ENCODE assay signal across 8 cellular contexts in genomic region chr18:26863122-26863879, GRCh38. TPM values are rescaled to one million over a fixed set of nuclear protein-coding genes. Genes with fewer than 3 reads are reported as not detected.
DNase-seq lines count a peak whose midpoint lies in the region; ATAC-seq, FAIRE-seq and TF ChIP-seq lines count a peak whose summit lies in the region.

No MANE protein-coding gene starts in this region.

- H3K9ac ChIP-seq in HUES64 (ENCODE audit: low read depth, low read length), result peak overlapping the region; percentile 57
- no peak overlapping the region for H3K9ac ChIP-seq in stomach smooth muscle (ENCODE audit: low read length in 2 of 2)

- intact Hi-C loops in adrenal gland (cut with DNase I), result no loop called here

- H3K27me3 Mint-ChIP-seq in activated naive CD8-positive, alpha-beta T cell treated with anti-CD3 and anti-CD28 coated beads for 36 hours, result peaks cover 45% of the 10 kb centered on the region

- no peaks in the 10 kb centered on the region for H3K36me3 ChIP-seq in HUES64 (ENCODE audit: insufficient read depth, low read length)
- no peaks in the 10 kb centered on the region for H3K36me3 ChIP-seq in adrenal gland (replicated peaks in 1 of 2)
- H3K36me3 ChIP-seq in stomach smooth muscle (ENCODE audit: control insufficient read depth in 2 of 2, insufficient read depth in 2 of 2, low read length in 2 of 2), result no peaks in the 10 kb centered on the region

- no peak overlapping the region for H3K27ac Mint-ChIP-seq in activated naive CD8-positive, alpha-beta T cell treated with anti-CD3 and anti-CD28 coated beads for 36 hours

- H3K36me3 Mint-ChIP-seq in activated naive CD8-positive, alpha-beta T cell treated with anti-CD3 and anti-CD28 coated beads for 36 hours, result no peaks in the 10 kb centered on the region

- H3K9me3 ChIP-seq in HUES64 (ENCODE audit: insufficient read depth, low read depth, low read length), result no peaks in the 10 kb centered on the region
- no peaks in the 10 kb centered on the region for H3K9me3 ChIP-seq in adrenal gland (replicated peaks in 1 of 3)
- H3K9me3 ChIP-seq in iPS-18c (ENCODE audit: control insufficient read depth, insufficient read depth, low read length), result no peaks in the 10 kb centered on the region
- H3K9me3 ChIP-seq in stomach smooth muscle (ENCODE audit: control insufficient read depth in 2 of 2, low read length in 2 of 2), result no peaks in the 10 kb centered on the region

- no peaks in the 10 kb centered on the region for H3K4me1 Mint-ChIP-seq in activated naive CD8-positive, alpha-beta T cell treated with anti-CD3 and anti-CD28 coated beads for 36 hours

- ATAC-seq in HG02678 (IDR thresholded peaks at IDR 0.05; ENCODE audit: unreplicated experiment), result no peak

- 8% methylated on average over 39 of the region's 40 CpGs for WGBS in HUES64
- WGBS in adrenal gland, 4 donors, result 4 to 7% (median 6%) methylated on average over 20 to 40 of the region's 40 CpGs

- H3K27ac ChIP-seq in HUES64 (ENCODE audit: low read depth, low read length) (no peak overlapping the region), adrenal gland (no peak overlapping the region), stomach smooth muscle (ENCODE audit: low read length) (no peak overlapping the region)

- H3K4me3 Mint-ChIP-seq in activated naive CD8-positive, alpha-beta T cell treated with anti-CD3 and anti-CD28 coated beads for 36 hours, result no peak overlapping the region

- no peak for TF ChIP-seq POLR2A in adrenal gland (IDR thresholded peaks at IDR 0.05)
- no peak for TF ChIP-seq POLR2A in GM12891 (IDR thresholded peaks at IDR 0.05; ENCODE audit: low read depth, low read length)

- FAIRE-seq in GM12891 (lab: Jason Lieb, UNC), result no peak

- no peak for TF ChIP-seq CTCF in adrenal gland (IDR thresholded peaks at IDR 0.05)

- peaks cover 32% of the 10 kb centered on the region for H3K27me3 ChIP-seq in HUES64 (ENCODE audit: insufficient read depth, low read length)
- peaks cover 3% of the 10 kb centered on the region for H3K27me3 ChIP-seq in adrenal gland
- H3K27me3 ChIP-seq in stomach smooth muscle (ENCODE audit: control insufficient read depth in 1 of 2, insufficient read depth in 2 of 2, low read length in 2 of 2), result peaks cover 5 to 12% of the 10 kb centered on the region in 2 donors

- H3K4me1 ChIP-seq in HUES64 (ENCODE audit: insufficient read depth, low read length) (peaks cover 19% of the 10 kb centered on the region; the same call in 1 of the 2 replicates), adrenal gland (replicated peaks in 1 of 2) (no peaks in the 10 kb centered on the region), stomach smooth muscle (ENCODE audit: control insufficient read depth, insufficient read depth, low read length) (peaks cover 9% of the 10 kb centered on the region)

- DNase-seq in adrenal gland (peak; percentile 37 to 64 (median 53)), GM12891 (ENCODE audit: insufficient read length, low spot score) (no peak)
- no peak for DNase-seq in activated naive CD8-positive, alpha-beta T cell treated with anti-CD3 and anti-CD28 coated beads for 36 hours
- DNase-seq in activated naive CD4-positive, alpha-beta T cell treated with anti-CD3 and anti-CD28 coated beads, Interleukin-2, amount 50 U/mL, for 16 hours, result no peak

- peak overlapping the region; percentile 66 for H3K4me3 ChIP-seq in HUES64 (ENCODE audit: low read length)
- peak overlapping the region in 1 of 4 donors; percentile 27 for H3K4me3 ChIP-seq in adrenal gland
- H3K4me3 ChIP-seq in iPS-18c (ENCODE audit: insufficient read depth, low read depth, low read length), result peak overlapping the region; percentile 59
- peak overlapping the region; percentile 20 to 61 for H3K4me3 ChIP-seq in stomach smooth muscle (ENCODE audit: low read length in 2 of 2)

- peaks cover 2% of the 10 kb centered on the region for H3K9me3 Mint-ChIP-seq in activated naive CD8-positive, alpha-beta T cell treated with anti-CD3 and anti-CD28 coated beads for 36 hours

TF ChIP-seq in GM12891, 5 proteins besides CTCF, POLR2A, EP300 and RAD21:
- no peak for TF ChIP-seq TAF1 (IDR thresholded peaks at IDR 0.05; ENCODE audit: low read depth, low read length)
- no peak for TF ChIP-seq POLR2AphosphoS5 (IDR thresholded peaks at IDR 0.05; ENCODE audit: low read depth, low read length)
- TF ChIP-seq PAX5 (IDR thresholded peaks at IDR 0.05; ENCODE audit: insufficient read depth, low read length, severe bottlenecking), result no peak
- TF ChIP-seq POU2F2 (IDR thresholded peaks at IDR 0.05; ENCODE audit: low read depth, low read length), result no peak
- TF ChIP-seq SPI1 (IDR thresholded peaks at IDR 0.05; ENCODE audit: low read depth, low read length), result no peak
TF ChIP-seq in GM12891: peak in this region for 0.

RNA-seq across cellular contexts. Expression of gene AQP4, which starts 2.2 kb away (rescaled TPM):
- 0.35 TPM for polyA plus RNA-seq in HUES64 (2013, experiment 1 of 2)
- 0.63 TPM for polyA plus RNA-seq in HUES64 (2013, experiment 2 of 2)
- under 1 TPM in 4 of 8 donors, not detected in 4; 0.10 to 0.69 (median 0.31) TPM for total RNA-seq in adrenal gland
- under 1 TPM; 0.04 to 0.08 (median 0.07) TPM for polyA plus RNA-seq in adrenal gland
- polyA plus RNA-seq in GM12891 (2012; ENCODE audit: low read depth, missing spikeins), result not detected
- not detected for total RNA-seq in activated naive CD8-positive, alpha-beta T cell treated with anti-CD3 and anti-CD28 coated beads for 36 hours

Comparison
In these comparisons a context has a peak if more than half of its experiments do, and no peak if none do; other contexts are left out.
1. DNase-seq: peak in adrenal gland (7 of 7); none in GM12891 (single experiment), activated naive CD8-positive, alpha-beta T cell treated with anti-CD3 and anti-CD28 coated beads for 36 hours (single experiment) and activated naive CD4-positive, alpha-beta T cell treated with anti-CD3 and anti-CD28 coated beads, Interleukin-2, amount 50 U/mL, for 16 hours (single experiment).